ENCODE assay signal across 29 cellular contexts in genomic region chr4:94968493-94968892, GRCh38.
"Had no signal": no experiment of that assay in that cellular context is flagged by ENCODE, and none has a peak within 500 bp of the region (broad histone marks: within the 10 kb centered on the region; RNA-seq: fewer than 3 reads in every experiment).

No MANE protein-coding gene starts in this region.

- H3K27me3 Mint-ChIP-seq: dendritic cell treated with granulocyte-macrophage colony-stimulating factor and Interleukin-4, amounts not matched to agents 40 ng/mL and 50 ng/mL, for 4 days; effector memory CD8-positive, alpha-beta T cell had no signal

- H3K27ac ChIP-seq: colonic mucosa, coronary artery, dorsolateral prefrontal cortex, epithelial cell of prostate, esophagus muscularis mucosa, esophagus squamous epithelium, foreskin keratinocyte, gastrocnemius medialis, gastroesophageal sphincter, heart left ventricle, heart right ventricle had no signal

- DNase-seq: colonic mucosa; cortex of kidney; dermis blood vessel endothelial cell; dorsolateral prefrontal cortex; effector CD4-positive, alpha-beta T cell; effector CD8-positive, alpha-beta T cell; effector memory CD4-positive, alpha-beta T cell; effector memory CD8-positive, alpha-beta T cell; endodermal cell; erythroblast; esophagus squamous epithelium; foreskin fibroblast; foreskin keratinocyte; foreskin melanocyte; gastrocnemius medialis; glutamatergic neuron; head of caudate nucleus; heart left ventricle; heart right ventricle had no signal

- H3K9me3 ChIP-seq: colonic mucosa, esophagus muscularis mucosa, esophagus squamous epithelium, gastrocnemius medialis, gastroesophageal sphincter had no signal

- H3K4me1 ChIP-seq: colonic mucosa, esophagus squamous epithelium, foreskin keratinocyte, gastrocnemius medialis, heart left ventricle, heart right ventricle had no signal

- H3K27ac Mint-ChIP-seq: dendritic cell treated with granulocyte-macrophage colony-stimulating factor and Interleukin-4, amounts not matched to agents 40 ng/mL and 50 ng/mL, for 4 days; effector memory CD8-positive, alpha-beta T cell; endodermal cell had no signal

- ATAC-seq: effector memory CD8-positive, alpha-beta T cell; esophagus mucosa; foreskin keratinocyte; gastrocnemius medialis; gastroesophageal sphincter; heart left ventricle; heart right ventricle had no signal

- H3K9me3 Mint-ChIP-seq: endodermal cell had no signal

- FAIRE-seq: colon, endometrium, endothelial cell of umbilical vein, frontal cortex had no signal

- H3K4me3 Mint-ChIP-seq: dendritic cell treated with granulocyte-macrophage colony-stimulating factor and Interleukin-4, amounts not matched to agents 40 ng/mL and 50 ng/mL, for 4 days; effector memory CD8-positive, alpha-beta T cell; endodermal cell had no signal

- H3K4me3 ChIP-seq: colonic mucosa, coronary artery, dorsolateral prefrontal cortex, esophagus muscularis mucosa, esophagus squamous epithelium, gastrocnemius medialis, gastroesophageal sphincter, heart left ventricle, heart right ventricle had no signal
